Comparison of ENCODE assay signal across 8 cellular contexts in genomic region chr6:104682722-104683643, GRCh38.
DNase-seq lines count a peak whose midpoint lies in the region; ATAC-seq and TF ChIP-seq lines count a peak whose summit lies in the region.

No MANE protein-coding gene starts in this region.

- TF ChIP-seq CTCF in DND-41 (IDR thresholded peaks at IDR 0.05; ENCODE audit: borderline replicate concordance, extremely low read depth, low read length, poor library complexity, severe bottlenecking): peak; percentile 95

- no peak overlapping the region for H2AFZ ChIP-seq in DND-41 (ENCODE audit: low read depth, low read length)

- ATAC-seq in DND-41 (ENCODE audit: insufficient read depth, low read depth): peak; percentile 86
- ATAC-seq in GM21447 (IDR thresholded peaks at IDR 0.05; ENCODE audit: unreplicated experiment): peak; percentile 75

- H3K27me3 ChIP-seq in DND-41 (ENCODE audit: insufficient read depth, low read length, poor library complexity): no peaks in the 10 kb centered on the region

- H3K36me3 ChIP-seq in DND-41 (ENCODE audit: insufficient read depth, low read length): no peaks in the 10 kb centered on the region

- H3K4me1 ChIP-seq in DND-41 (ENCODE audit: insufficient read depth, low read length): peaks cover 5% of the 10 kb centered on the region; the same call in 1 of the 2 replicates

- no peak overlapping the region for H3K9ac ChIP-seq in DND-41 (ENCODE audit: low read depth, low read length)

- no peak overlapping the region for H3K4me2 ChIP-seq in DND-41 (ENCODE audit: insufficient read depth, low read length)

- H3K79me2 ChIP-seq in DND-41 (ENCODE audit: insufficient read depth, low read length): no peaks in the 10 kb centered on the region

- H4K20me1 ChIP-seq in DND-41 (ENCODE audit: insufficient read depth, low read length): no peaks in the 10 kb centered on the region

- H3K9me3 ChIP-seq in DND-41 (ENCODE audit: insufficient read depth, low read length, severe bottlenecking): no peaks in the 10 kb centered on the region

- no peak overlapping the region for H3K27ac ChIP-seq in DND-41 (ENCODE audit: low read length)

- H3K4me3 ChIP-seq in DND-41 (ENCODE audit: low read depth in 1 of 2, low read length in 2 of 2): no peak overlapping the region

- peak; percentile 76 for DNase-seq in DND-41
- peak in 67 of 76 experiments; percentile 5 to 80 (median 53) for DNase-seq in HUDEP-2 (lab: John Stamatoyannopoulos, UW; ENCODE audit: unreplicated experiment in 76 of 76)
- peak; percentile 32 to 68 (median 56) for DNase-seq in T-helper 1 cell
- DNase-seq in amniotic epithelial cell (ENCODE audit: low read depth): peak; percentile 52
- peak; percentile 31 for DNase-seq in inferior parietal cortex (ENCODE audit: extremely low spot score)
- DNase-seq in stimulated activated CD4-positive, alpha-beta T cell treated with anti-CD3 and anti-CD28 coated beads, TNF-alpha, amount 100 ng/mL, for 1 hour (ENCODE audit: low read depth in 3 of 3, low spot score in 1 of 3): peak; percentile 27 to 66 (median 40)
- no peak for DNase-seq in cerebellum (ENCODE audit: low spot score)
